ENCODE assay signal across 11 cellular contexts in the genomic region with DNA sequence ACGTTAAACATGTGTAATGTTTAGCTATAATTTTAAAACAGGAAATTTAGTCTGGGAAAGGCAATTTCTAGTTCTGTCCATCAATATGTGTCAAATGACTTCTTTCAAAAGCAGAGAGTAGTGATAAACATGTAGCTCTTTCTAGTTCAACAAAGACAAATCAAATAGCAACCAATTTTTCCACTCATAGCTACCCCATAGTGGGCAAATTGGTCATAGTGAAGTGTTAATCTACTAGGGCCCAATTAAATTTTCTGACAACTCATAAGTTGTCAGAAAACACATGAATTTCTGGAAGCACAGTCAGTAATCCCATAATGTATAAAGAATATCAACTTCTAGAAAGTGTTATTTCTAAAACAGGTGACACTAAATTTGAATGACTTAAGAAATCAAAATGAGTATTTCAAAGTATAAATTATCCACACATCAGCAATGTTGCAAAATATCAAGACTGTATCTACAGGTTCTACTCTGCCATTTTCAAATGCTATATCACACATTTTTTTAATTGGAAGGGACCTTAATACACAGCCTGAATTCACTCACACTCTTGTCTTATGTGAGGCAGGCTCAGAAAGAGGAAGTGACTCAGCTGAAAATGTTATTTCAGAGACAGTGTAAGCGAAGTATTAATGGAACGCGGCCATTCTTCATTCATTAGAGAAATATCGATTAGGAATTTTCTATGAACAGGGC. TPM values are rescaled to one million over a fixed set of nuclear protein-coding genes. Genes with fewer than 3 reads are reported as not detected.
DNase-seq lines count a peak whose midpoint lies in the region; ATAC-seq and TF ChIP-seq lines count a peak whose summit lies in the region.
"Had no signal": no experiment of that assay in that cellular context is flagged by ENCODE, and none has a peak within 500 bp of the region (broad histone marks: within the 10 kb centered on the region; RNA-seq: fewer than 3 reads in every experiment).

No MANE protein-coding gene starts in this region.

- H3K9me2 ChIP-seq in GM23338 (ENCODE audit: insufficient read depth): no peaks in the 10 kb centered on the region

- peaks cover 14 to 18% of the 10 kb centered on the region in 2 donors for H3K4me1 Mint-ChIP-seq in natural killer cell treated with Interleukin-12 subunit alpha and Interleukin-12 subunit beta and Interleukin-15 and Interleukin-18, amount 100 ng/mL, for 72 hours (ENCODE audit: low read depth in 2 of 2)
- H3K4me1 Mint-ChIP-seq in natural killer cell (peaks cover 0 to 14% of the 10 kb centered on the region in 2 donors), GM23338 (no peaks in the 10 kb centered on the region)

- H3K27me3 Mint-ChIP-seq in natural killer cell treated with Interleukin-12 subunit alpha and Interleukin-12 subunit beta and Interleukin-15 and Interleukin-18, amount 100 ng/mL, for 72 hours: no peaks in the 10 kb centered on the region
- H3K27me3 Mint-ChIP-seq in natural killer cell (ENCODE audit: low read depth in 2 of 2): no peaks in the 10 kb centered on the region
- no peaks in the 10 kb centered on the region for H3K27me3 Mint-ChIP-seq in GM23338 (ENCODE audit: insufficient read depth, low read depth, poor library complexity)

- DNase-seq in natural killer cell treated with Interleukin-12 subunit alpha and Interleukin-12 subunit beta and Interleukin-15 and Interleukin-18, amount 100 ng/mL, for 72 hours (ENCODE audit: low spot score): no peak
- no peak for DNase-seq in natural killer cell
- no peak for DNase-seq in activated naive CD4-positive, alpha-beta T cell treated with anti-CD3 and anti-CD28 coated beads, Interleukin-2, amount 50 U/mL, for 72 hours (ENCODE audit: low spot score in 2 of 2)
- DNase-seq in upper lobe of right lung: no peak
- DNase-seq in T1000 (lab: John Stamatoyannopoulos, UW): no peak
- no peak for DNase-seq in foreskin fibroblast
- DNase-seq in GM23338 (ENCODE audit: low spot score): no peak
- DNase-seq: effector CD4-positive, alpha-beta T cell; NCI-H1092; stimulated activated CD4-positive, alpha-beta T cell treated with anti-CD3 and anti-CD28 coated beads, Interleukin-1b, Interleukin-23, amount 100 ng/mL, for 48 hours had no signal

- no peaks in the 10 kb centered on the region for H3K9me3 Mint-ChIP-seq in natural killer cell treated with Interleukin-12 subunit alpha and Interleukin-12 subunit beta and Interleukin-15 and Interleukin-18, amount 100 ng/mL, for 72 hours
- H3K9me3 Mint-ChIP-seq in natural killer cell (no peaks in the 10 kb centered on the region), GM23338 (no peaks in the 10 kb centered on the region; the same call in 2 of the 3 replicates)
- no peaks in the 10 kb centered on the region for H3K9me3 Mint-ChIP-seq in activated naive CD4-positive, alpha-beta T cell treated with anti-CD3 and anti-CD28 coated beads, Interleukin-2, amount 50 U/mL, for 72 hours

- peak; percentile 50 to 54 for ATAC-seq in natural killer cell treated with Interleukin-12 subunit alpha and Interleukin-12 subunit beta and Interleukin-15 and Interleukin-18, amount 100 ng/mL, for 72 hours
- no peak for ATAC-seq in natural killer cell
- ATAC-seq in HG03469 (IDR thresholded peaks at IDR 0.05; ENCODE audit: unreplicated experiment): peak; percentile 72
- ATAC-seq in activated naive CD4-positive, alpha-beta T cell treated with anti-CD3 and anti-CD28 coated beads, Interleukin-2, amount 50 U/mL, for 72 hours: peak; percentile 69 to 88
- peak; percentile 39 for ATAC-seq in upper lobe of right lung
- no peak for ATAC-seq in GM23338

- peaks cover 15% of the 10 kb centered on the region for H3K36me3 Mint-ChIP-seq in natural killer cell treated with Interleukin-12 subunit alpha and Interleukin-12 subunit beta and Interleukin-15 and Interleukin-18, amount 100 ng/mL, for 72 hours
- H3K36me3 Mint-ChIP-seq in natural killer cell (peaks cover 11% of the 10 kb centered on the region), GM23338 (ENCODE audit: low read depth) (peaks cover 59% of the 10 kb centered on the region)
- H3K36me3 Mint-ChIP-seq in activated naive CD4-positive, alpha-beta T cell treated with anti-CD3 and anti-CD28 coated beads, Interleukin-2, amount 50 U/mL, for 72 hours: peaks cover 32 to 61% of the 10 kb centered on the region in 2 donors

- peak overlapping the region; percentile 57 for H3K4me3 Mint-ChIP-seq in natural killer cell treated with Interleukin-12 subunit alpha and Interleukin-12 subunit beta and Interleukin-15 and Interleukin-18, amount 100 ng/mL, for 72 hours
- H3K4me3 Mint-ChIP-seq in natural killer cell (no peak overlapping the region), GM23338 (no peak overlapping the region)

- TF ChIP-seq CTCF in natural killer cell (IDR thresholded peaks at IDR 0.05) (no peak), upper lobe of right lung (IDR thresholded peaks at IDR 0.05) (no peak), foreskin fibroblast (IDR thresholded peaks at IDR 0.05; ENCODE audit: low read depth, low read length) (no peak), GM23338 (conservative IDR thresholded peaks at IDR 0.05; ENCODE audit: low read depth in 2 of 2) (no peak)

- H3K27ac Mint-ChIP-seq in natural killer cell treated with Interleukin-12 subunit alpha and Interleukin-12 subunit beta and Interleukin-15 and Interleukin-18, amount 100 ng/mL, for 72 hours: peak overlapping the region; percentile 26 to 81
- H3K27ac Mint-ChIP-seq in natural killer cell (no peak overlapping the region), GM23338 (no peak overlapping the region; the same call in 1 of the 2 replicates)
- H3K27ac Mint-ChIP-seq in activated naive CD4-positive, alpha-beta T cell treated with anti-CD3 and anti-CD28 coated beads, Interleukin-2, amount 50 U/mL, for 72 hours: peak overlapping the region; percentile 83 to 91

- H3K4me2 ChIP-seq in GM23338: no peak overlapping the region

- no peaks in the 10 kb centered on the region; the same call in 1 of the 2 replicates for H4K20me1 ChIP-seq in GM23338 (replicated peaks; ENCODE audit: insufficient read depth)

- peaks cover 10% of the 10 kb centered on the region for H3K36me3 ChIP-seq in upper lobe of right lung
- H3K36me3 ChIP-seq in GM23338 (ENCODE audit: insufficient read depth): peaks cover 29% of the 10 kb centered on the region

- no peaks in the 10 kb centered on the region for H3K79me2 ChIP-seq in GM23338 (replicated peaks; ENCODE audit: insufficient read depth)

- H3K27me3 ChIP-seq in upper lobe of right lung: no peaks in the 10 kb centered on the region
- H3K27me3 ChIP-seq in GM23338 (ENCODE audit: insufficient read depth): no peaks in the 10 kb centered on the region

- H3K9me3 ChIP-seq in upper lobe of right lung: no peaks in the 10 kb centered on the region

- H2AFZ ChIP-seq in GM23338: no peak overlapping the region

- H3K4me1 ChIP-seq in upper lobe of right lung: no peaks in the 10 kb centered on the region
- H3K4me1 ChIP-seq in GM23338 (ENCODE audit: insufficient read depth): no peaks in the 10 kb centered on the region

- no peak overlapping the region for H3K4me3 ChIP-seq in upper lobe of right lung
- H3K4me3 ChIP-seq in foreskin fibroblast (ENCODE audit: low read depth in 1 of 2, low read length in 2 of 2): no peak overlapping the region
- H3K4me3 ChIP-seq in GM23338: no peak overlapping the region

- H3K27ac ChIP-seq in upper lobe of right lung: no peak overlapping the region
- H3K27ac ChIP-seq in GM23338 (ENCODE audit: low read depth): no peak overlapping the region

- intact Hi-C loops in natural killer cell (cut with micrococcal nuclease) (no loop called here), upper lobe of right lung (cut with DNase I) (no loop called here)

- no peaks in the 10 kb centered on the region for H3F3A ChIP-seq in GM23338 (replicated peaks; ENCODE audit: low read depth)

TF ChIP-seq in GM23338, 12 proteins besides CTCF, POLR2A, EP300 and RAD21 (continues in another document):
- TF ChIP-seq, protein P1, sequence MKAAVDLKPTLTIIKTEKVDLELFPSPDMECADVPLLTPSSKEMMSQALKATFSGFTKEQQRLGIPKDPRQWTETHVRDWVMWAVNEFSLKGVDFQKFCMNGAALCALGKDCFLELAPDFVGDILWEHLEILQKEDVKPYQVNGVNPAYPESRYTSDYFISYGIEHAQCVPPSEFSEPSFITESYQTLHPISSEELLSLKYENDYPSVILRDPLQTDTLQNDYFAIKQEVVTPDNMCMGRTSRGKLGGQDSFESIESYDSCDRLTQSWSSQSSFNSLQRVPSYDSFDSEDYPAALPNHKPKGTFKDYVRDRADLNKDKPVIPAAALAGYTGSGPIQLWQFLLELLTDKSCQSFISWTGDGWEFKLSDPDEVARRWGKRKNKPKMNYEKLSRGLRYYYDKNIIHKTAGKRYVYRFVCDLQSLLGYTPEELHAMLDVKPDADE (IDR thresholded peaks at IDR 0.05): no peak
- no peak for TF ChIP-seq EZH2phosphoT487 (IDR thresholded peaks at IDR 0.05; ENCODE audit: unreplicated experiment)
- TF ChIP-seq POLR2AphosphoS5 (IDR thresholded peaks at IDR 0.05; ENCODE audit: low read depth): no peak
- no peak for TF ChIP-seq CREB1 (CRISPR knock-in tag; IDR thresholded peaks at IDR 0.05; ENCODE audit: low read depth)

RNA-seq across cellular contexts. Expression of a gene that starts 7.7 kb away (rescaled TPM):
- 10 to 100 TPM; 20.0 to 36.9 TPM for total RNA-seq in natural killer cell treated with Interleukin-12 subunit alpha and Interleukin-12 subunit beta and Interleukin-15 and Interleukin-18, amount 100 ng/mL, for 72 hours
- total RNA-seq in natural killer cell (10 to 100 TPM; 25.8 to 34.3 (median 26.1) TPM), upper lobe of right lung (30.6 TPM)
- 10 to 100 TPM; 53.6 to 91.7 TPM for total RNA-seq in activated naive CD4-positive, alpha-beta T cell treated with anti-CD3 and anti-CD28 coated beads, Interleukin-2, amount 50 U/mL, for 72 hours
- total RNA-seq in GM23338 (2014; rRNA removed; shearing (Covaris generic)): 36.8 and 40.6 TPM in 2 replicates
- 285 and 317 TPM in 2 replicates for polyA plus RNA-seq in GM23338 (2016; fragmentation: Nextera tagmentation; extraction: Ambion mirVana)

Comparison
In these comparisons a context has a peak if more than half of its experiments do, and no peak if none do; other contexts are left out.
1. ATAC-seq: peak in natural killer cell treated with Interleukin-12 subunit alpha and Interleukin-12 subunit beta and Interleukin-15 and Interleukin-18, amount 100 ng/mL, for 72 hours (2 of 2), HG03469 (single experiment), activated naive CD4-positive, alpha-beta T cell treated with anti-CD3 and anti-CD28 coated beads, Interleukin-2, amount 50 U/mL, for 72 hours (2 of 2) and upper lobe of right lung (single experiment); none in natural killer cell (0 of 3) and GM23338 (single experiment).
2. H3K27ac Mint-ChIP-seq: peak in natural killer cell treated with Interleukin-12 subunit alpha and Interleukin-12 subunit beta and Interleukin-15 and Interleukin-18, amount 100 ng/mL, for 72 hours (2 of 2) and activated naive CD4-positive, alpha-beta T cell treated with anti-CD3 and anti-CD28 coated beads, Interleukin-2, amount 50 U/mL, for 72 hours (2 of 2); none in natural killer cell (0 of 2) and GM23338 (single experiment).